In genomic region chr6:158559895-158560786, GRCh38 we compare ENCODE assay signal across 8 cellular contexts. TPM values are rescaled to one million over a fixed set of nuclear protein-coding genes. Genes with fewer than 3 reads are reported as not detected.
A peak's percentile ranks its signal among the peaks of the same experiment; 100 is the strongest.
DNase-seq lines count a peak whose midpoint lies in the region; ATAC-seq lines count a peak whose summit lies in the region.

TSS of gene TMEM181 (plus strand) at chr6:158560091. CDS start at chr6:158560225, 134 bp downstream.

- peak; percentile 83 to 87 (median 87) for DNase-seq in CD4-positive, alpha-beta memory T cell
- DNase-seq in NOMO-1 treated with dmso at 0.1 percent for 144 hours (lab: John Stamatoyannopoulos, UW; ENCODE audit: unreplicated experiment), result peak; percentile 80
- DNase-seq in activated CD8-positive, alpha-beta memory T cell treated with anti-CD3 and anti-CD28 coated beads, Interleukin-2, amount 50 U/mL, for 24 hours (ENCODE audit: extremely low read depth), result peak; percentile 57
- peak; percentile 88 for DNase-seq in midbrain (lab: John Stamatoyannopoulos, UW)
- DNase-seq in stimulated activated CD8-positive, alpha-beta memory T cell treated with anti-CD3 and anti-CD28 coated beads, Interleukin-2, amount 100 ng/mL, for 1 hour (ENCODE audit: low read depth in 2 of 2), result peak; percentile 78 to 79

- intact Hi-C loops in CD4-positive, alpha-beta memory T cell (cut with micrococcal nuclease), result loop anchor here (2.0 to 5.0 kb wide), 4 partner anchors 23 to 327 kb away; partner anchors contain the start of gene DYNLT1

- ATAC-seq in GM19395 (IDR thresholded peaks at IDR 0.05; ENCODE audit: unreplicated experiment) (peak; percentile 87), HG03565 (IDR thresholded peaks at IDR 0.05; ENCODE audit: unreplicated experiment) (peak; percentile 80)

- H3K4me3 ChIP-seq in CD4-positive, alpha-beta memory T cell (ENCODE audit: low read length in 2 of 2), result peak within 1 kb of the TSS; percentile 32 to 71

- H3K9me3 Mint-ChIP-seq in CD4-positive, alpha-beta memory T cell, result peaks cover 0 to 2% (median 0%) of the 10 kb centered on the region in 8 donors

- no peaks in the 10 kb centered on the region for H3K36me3 ChIP-seq in CD4-positive, alpha-beta memory T cell (ENCODE audit: insufficient read depth, low read length)

- peaks cover 30 to 50% (median 43%) of the 10 kb centered on the region in 4 donors for H3K4me1 Mint-ChIP-seq in CD4-positive, alpha-beta memory T cell

- in situ Hi-C loops in endometrial microvascular endothelial cells (cut with HindIII; ENCODE audit: inconsistent ontology term, low pct_unique_long_range_greater_than_20kb, low sequenced_read_pairs), result no loop called here

- H3K27ac ChIP-seq in CD4-positive, alpha-beta memory T cell (ENCODE audit: low read depth, low read length), result peak within 1 kb of the TSS; percentile 81

- H3K9me3 ChIP-seq in CD4-positive, alpha-beta memory T cell (ENCODE audit: control insufficient read depth in 1 of 2, low read length in 2 of 2), result no peaks in the 10 kb centered on the region

- peaks cover 50% of the 10 kb centered on the region for H3K4me1 ChIP-seq in CD4-positive, alpha-beta memory T cell (ENCODE audit: insufficient read depth, low read length)

- peak within 1 kb of the TSS; percentile 87 to 98 (median 95) for H3K27ac Mint-ChIP-seq in CD4-positive, alpha-beta memory T cell

- POLR2A ChIA-PET in CD4-positive, alpha-beta memory T cell (lab: Charles Lee; ENCODE audit: partially characterized antibody), result interaction anchor here (0.7 to 3.0 kb wide), 15 partner anchors 8 to 309 kb away, joined by 3 to 26 read pairs (median 3); partner anchors contain the start of gene DYNLT1

- no peaks in the 10 kb centered on the region for H3K27me3 Mint-ChIP-seq in CD4-positive, alpha-beta memory T cell

- H3K27me3 ChIP-seq in CD4-positive, alpha-beta memory T cell (ENCODE audit: insufficient read depth, low read length), result no peaks in the 10 kb centered on the region

- CTCF ChIA-PET in CD4-positive, alpha-beta memory T cell (lab: Charles Lee; ENCODE audit: partially characterized antibody), result interaction anchor here (0.9 to 1.2 kb wide), 4 partner anchors 42 to 346 kb away, joined by 3 to 6 read pairs (median 4); no protein-coding TSS in a partner anchor

- peaks cover 0 to 6% of the 10 kb centered on the region in 2 donors for H3K36me3 Mint-ChIP-seq in CD4-positive, alpha-beta memory T cell

- peak within 1 kb of the TSS; percentile 90 to 98 (median 96) for H3K4me3 Mint-ChIP-seq in CD4-positive, alpha-beta memory T cell

RNA-seq across cellular contexts. Expression of gene TMEM181, which starts in this region (rescaled TPM):
- 10 to 100 TPM; 26.1 to 28.0 TPM for total RNA-seq in CD4-positive, alpha-beta memory T cell
- 1 to 10 TPM; 4.3 to 8.1 TPM for polyA plus RNA-seq in CD4-positive, alpha-beta memory T cell
- total RNA-seq in endometrial microvascular endothelial cells (ENCODE audit: inconsistent ontology term), result 28.0 TPM

Comparison
In these comparisons a context has a peak if more than half of its experiments do, and no peak if none do; other contexts are left out.
1. Peak in every context shown above with its lines: DNase-seq, ATAC-seq, H3K4me3 ChIP-seq and H3K27ac ChIP-seq.